Comparison of ENCODE assay signal across 1 cellular context in the genomic region with DNA sequence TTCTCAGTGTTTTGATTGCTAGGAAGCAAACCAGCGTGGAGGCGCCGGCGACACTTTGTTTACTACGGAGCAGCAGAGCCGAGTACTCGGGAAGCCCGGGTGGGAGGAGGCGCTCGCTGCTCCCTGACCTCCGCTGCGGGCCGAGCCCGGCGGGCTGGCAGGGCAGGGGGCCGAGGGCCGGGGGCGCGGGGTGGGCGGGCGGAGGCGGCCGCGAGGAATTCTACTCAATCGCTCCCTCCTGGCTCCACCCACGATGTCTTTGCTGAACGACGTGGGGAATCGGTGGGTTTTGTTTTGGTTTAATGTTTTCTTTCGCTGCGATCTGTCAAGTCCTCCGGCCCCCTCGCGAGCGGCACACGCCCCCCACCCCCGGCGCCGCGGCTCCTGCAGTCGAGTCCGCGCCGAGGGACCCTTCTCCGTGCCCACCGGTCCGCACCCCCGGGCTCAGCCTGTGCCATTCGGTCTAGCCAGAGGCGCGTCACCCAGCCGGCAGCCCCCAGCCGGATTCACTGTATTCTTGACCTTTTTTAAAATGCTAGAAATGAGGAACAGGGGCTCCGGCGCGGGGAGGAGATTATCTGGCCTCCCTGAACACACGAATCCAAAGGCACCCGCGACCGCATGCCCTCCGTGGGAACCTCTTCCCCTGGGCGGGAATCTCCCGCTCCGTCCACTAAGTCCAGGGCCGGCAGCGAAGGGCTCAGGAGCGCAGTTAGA.
TF ChIP-seq lines count a peak whose summit lies in the region.

No MANE protein-coding gene starts in this region.

TF ChIP-seq in GM23338, 12 proteins besides CTCF, POLR2A, EP300 and RAD21 (continued from another document):
- TF ChIP-seq, protein P1, sequence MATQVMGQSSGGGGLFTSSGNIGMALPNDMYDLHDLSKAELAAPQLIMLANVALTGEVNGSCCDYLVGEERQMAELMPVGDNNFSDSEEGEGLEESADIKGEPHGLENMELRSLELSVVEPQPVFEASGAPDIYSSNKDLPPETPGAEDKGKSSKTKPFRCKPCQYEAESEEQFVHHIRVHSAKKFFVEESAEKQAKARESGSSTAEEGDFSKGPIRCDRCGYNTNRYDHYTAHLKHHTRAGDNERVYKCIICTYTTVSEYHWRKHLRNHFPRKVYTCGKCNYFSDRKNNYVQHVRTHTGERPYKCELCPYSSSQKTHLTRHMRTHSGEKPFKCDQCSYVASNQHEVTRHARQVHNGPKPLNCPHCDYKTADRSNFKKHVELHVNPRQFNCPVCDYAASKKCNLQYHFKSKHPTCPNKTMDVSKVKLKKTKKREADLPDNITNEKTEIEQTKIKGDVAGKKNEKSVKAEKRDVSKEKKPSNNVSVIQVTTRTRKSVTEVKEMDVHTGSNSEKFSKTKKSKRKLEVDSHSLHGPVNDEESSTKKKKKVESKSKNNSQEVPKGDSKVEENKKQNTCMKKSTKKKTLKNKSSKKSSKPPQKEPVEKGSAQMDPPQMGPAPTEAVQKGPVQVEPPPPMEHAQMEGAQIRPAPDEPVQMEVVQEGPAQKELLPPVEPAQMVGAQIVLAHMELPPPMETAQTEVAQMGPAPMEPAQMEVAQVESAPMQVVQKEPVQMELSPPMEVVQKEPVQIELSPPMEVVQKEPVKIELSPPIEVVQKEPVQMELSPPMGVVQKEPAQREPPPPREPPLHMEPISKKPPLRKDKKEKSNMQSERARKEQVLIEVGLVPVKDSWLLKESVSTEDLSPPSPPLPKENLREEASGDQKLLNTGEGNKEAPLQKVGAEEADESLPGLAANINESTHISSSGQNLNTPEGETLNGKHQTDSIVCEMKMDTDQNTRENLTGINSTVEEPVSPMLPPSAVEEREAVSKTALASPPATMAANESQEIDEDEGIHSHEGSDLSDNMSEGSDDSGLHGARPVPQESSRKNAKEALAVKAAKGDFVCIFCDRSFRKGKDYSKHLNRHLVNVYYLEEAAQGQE (IDR thresholded peaks at IDR 0.05; ENCODE audit: unreplicated experiment), result no peak
- TF ChIP-seq, protein P2, sequence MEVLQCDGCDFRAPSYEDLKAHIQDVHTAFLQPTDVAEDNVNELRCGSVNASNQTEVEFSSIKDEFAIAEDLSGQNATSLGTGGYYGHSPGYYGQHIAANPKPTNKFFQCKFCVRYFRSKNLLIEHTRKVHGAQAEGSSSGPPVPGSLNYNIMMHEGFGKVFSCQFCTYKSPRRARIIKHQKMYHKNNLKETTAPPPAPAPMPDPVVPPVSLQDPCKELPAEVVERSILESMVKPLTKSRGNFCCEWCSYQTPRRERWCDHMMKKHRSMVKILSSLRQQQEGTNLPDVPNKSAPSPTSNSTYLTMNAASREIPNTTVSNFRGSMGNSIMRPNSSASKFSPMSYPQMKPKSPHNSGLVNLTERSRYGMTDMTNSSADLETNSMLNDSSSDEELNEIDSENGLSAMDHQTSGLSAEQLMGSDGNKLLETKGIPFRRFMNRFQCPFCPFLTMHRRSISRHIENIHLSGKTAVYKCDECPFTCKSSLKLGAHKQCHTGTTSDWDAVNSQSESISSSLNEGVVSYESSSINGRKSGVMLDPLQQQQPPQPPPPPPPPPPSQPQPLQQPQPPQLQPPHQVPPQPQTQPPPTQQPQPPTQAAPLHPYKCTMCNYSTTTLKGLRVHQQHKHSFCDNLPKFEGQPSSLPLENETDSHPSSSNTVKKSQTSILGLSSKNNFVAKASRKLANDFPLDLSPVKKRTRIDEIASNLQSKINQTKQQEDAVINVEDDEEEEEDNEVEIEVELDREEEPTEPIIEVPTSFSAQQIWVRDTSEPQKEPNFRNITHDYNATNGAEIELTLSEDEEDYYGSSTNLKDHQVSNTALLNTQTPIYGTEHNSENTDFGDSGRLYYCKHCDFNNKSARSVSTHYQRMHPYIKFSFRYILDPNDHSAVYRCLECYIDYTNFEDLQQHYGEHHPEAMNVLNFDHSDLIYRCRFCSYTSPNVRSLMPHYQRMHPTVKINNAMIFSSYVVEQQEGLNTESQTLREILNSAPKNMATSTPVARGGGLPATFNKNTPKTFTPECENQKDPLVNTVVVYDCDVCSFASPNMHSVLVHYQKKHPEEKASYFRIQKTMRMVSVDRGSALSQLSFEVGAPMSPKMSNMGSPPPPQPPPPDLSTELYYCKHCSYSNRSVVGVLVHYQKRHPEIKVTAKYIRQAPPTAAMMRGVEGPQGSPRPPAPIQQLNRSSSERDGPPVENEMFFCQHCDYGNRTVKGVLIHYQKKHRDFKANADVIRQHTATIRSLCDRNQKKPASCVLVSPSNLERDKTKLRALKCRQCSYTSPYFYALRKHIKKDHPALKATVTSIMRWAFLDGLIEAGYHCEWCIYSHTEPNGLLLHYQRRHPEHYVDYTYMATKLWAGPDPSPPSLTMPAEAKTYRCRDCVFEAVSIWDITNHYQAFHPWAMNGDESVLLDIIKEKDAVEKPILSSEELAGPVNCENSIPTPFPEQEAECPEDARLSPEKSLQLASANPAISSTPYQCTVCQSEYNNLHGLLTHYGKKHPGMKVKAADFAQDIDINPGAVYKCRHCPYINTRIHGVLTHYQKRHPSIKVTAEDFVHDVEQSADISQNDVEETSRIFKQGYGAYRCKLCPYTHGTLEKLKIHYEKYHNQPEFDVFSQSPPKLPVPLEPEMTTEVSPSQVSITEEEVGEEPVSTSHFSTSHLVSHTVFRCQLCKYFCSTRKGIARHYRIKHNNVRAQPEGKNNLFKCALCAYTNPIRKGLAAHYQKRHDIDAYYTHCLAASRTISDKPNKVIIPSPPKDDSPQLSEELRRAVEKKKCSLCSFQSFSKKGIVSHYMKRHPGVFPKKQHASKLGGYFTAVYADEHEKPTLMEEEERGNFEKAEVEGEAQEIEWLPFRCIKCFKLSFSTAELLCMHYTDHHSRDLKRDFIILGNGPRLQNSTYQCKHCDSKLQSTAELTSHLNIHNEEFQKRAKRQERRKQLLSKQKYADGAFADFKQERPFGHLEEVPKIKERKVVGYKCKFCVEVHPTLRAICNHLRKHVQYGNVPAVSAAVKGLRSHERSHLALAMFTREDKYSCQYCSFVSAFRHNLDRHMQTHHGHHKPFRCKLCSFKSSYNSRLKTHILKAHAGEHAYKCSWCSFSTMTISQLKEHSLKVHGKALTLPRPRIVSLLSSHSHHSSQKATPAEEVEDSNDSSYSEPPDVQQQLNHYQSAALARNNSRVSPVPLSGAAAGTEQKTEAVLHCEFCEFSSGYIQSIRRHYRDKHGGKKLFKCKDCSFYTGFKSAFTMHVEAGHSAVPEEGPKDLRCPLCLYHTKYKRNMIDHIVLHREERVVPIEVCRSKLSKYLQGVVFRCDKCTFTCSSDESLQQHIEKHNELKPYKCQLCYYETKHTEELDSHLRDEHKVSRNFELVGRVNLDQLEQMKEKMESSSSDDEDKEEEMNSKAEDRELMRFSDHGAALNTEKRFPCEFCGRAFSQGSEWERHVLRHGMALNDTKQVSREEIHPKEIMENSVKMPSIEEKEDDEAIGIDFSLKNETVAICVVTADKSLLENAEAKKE (CRISPR knock-in tag; IDR thresholded peaks at IDR 0.05), result no peak
- TF ChIP-seq EZH2phosphoT487 (IDR thresholded peaks at IDR 0.05; ENCODE audit: unreplicated experiment) (no peak), NANOG (IDR thresholded peaks at IDR 0.05; ENCODE audit: borderline replicate concordance) (no peak), CREB1 (CRISPR knock-in tag; IDR thresholded peaks at IDR 0.05; ENCODE audit: low read depth) (no peak), JUNB (IDR thresholded peaks at IDR 0.05; ENCODE audit: unreplicated experiment) (no peak), ZNF331 (CRISPR knock-in tag; IDR thresholded peaks at IDR 0.05; ENCODE audit: low read depth) (no peak), ZNF114 (CRISPR knock-in tag; IDR thresholded peaks at IDR 0.05) (no peak), STAT1 (IDR thresholded peaks at IDR 0.05; ENCODE audit: unreplicated experiment) (no peak)
